ENCODE assay signal across 9 cellular contexts in the genomic region with DNA sequence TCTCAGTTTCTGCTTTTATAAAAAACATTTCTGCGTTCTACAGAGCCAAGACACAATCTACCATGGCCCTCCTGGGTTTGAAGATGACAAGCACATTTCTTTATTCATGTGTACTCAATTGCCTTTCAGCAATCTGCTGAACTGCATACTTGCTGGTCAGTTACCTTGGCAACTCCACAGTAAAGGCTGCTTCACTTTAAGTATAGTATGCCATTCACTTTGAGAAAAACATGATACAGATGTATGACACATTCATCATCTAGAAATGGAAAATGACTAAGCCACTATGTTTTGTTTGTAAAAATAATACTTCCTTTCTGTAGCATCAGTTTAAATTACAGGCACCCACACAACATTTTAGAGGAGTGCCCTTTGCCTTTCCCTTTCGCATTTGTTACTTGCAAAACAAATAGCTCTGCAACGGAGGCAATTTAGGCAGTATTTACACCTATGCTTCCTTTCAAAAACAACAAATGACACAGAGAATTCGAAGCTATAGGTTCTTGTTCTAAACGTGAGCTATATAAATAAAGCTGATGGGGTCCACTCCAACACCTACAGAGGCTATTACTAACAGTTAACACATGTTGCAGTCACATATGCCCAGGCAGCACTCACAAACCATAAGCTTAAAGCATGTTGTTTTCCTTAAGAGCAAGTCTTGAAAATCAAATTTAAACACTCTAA. TPM values are rescaled to one million over a fixed set of nuclear protein-coding genes. Genes with fewer than 3 reads are reported as not detected.
A peak's percentile ranks its signal among the peaks of the same experiment; 100 is the strongest.
DNase-seq lines count a peak whose midpoint lies in the region; ATAC-seq and TF ChIP-seq lines count a peak whose summit lies in the region.
"Had no signal": no experiment of that assay in that cellular context is flagged by ENCODE, and none has a peak within 500 bp of the region (broad histone marks: within the 10 kb centered on the region; RNA-seq: fewer than 3 reads in every experiment).

No MANE protein-coding gene starts in this region.

- no peak for TF ChIP-seq EP300 in suprapubic skin (IDR thresholded peaks at IDR 0.05)

- no peaks in the 10 kb centered on the region for H3K27me3 ChIP-seq in adrenal gland
- no peaks in the 10 kb centered on the region for H3K27me3 ChIP-seq in suprapubic skin
- no peaks in the 10 kb centered on the region for H3K27me3 ChIP-seq in H7 (ENCODE audit: control insufficient read depth, insufficient read depth, low read length)

- no peak overlapping the region for H3K4me3 Mint-ChIP-seq in nephron

- H3K9me3 ChIP-seq in adrenal gland (replicated peaks in 1 of 3) = no peaks in the 10 kb centered on the region
- no peaks in the 10 kb centered on the region for H3K9me3 ChIP-seq in suprapubic skin

- H3K36me3 ChIP-seq in adrenal gland (replicated peaks in 1 of 2) (no peaks in the 10 kb centered on the region), suprapubic skin (no peaks in the 10 kb centered on the region), H7 (replicated peaks; ENCODE audit: control insufficient read depth, insufficient read depth, low read length) (no peaks in the 10 kb centered on the region)

- H3K27ac ChIP-seq in adrenal gland (peak overlapping the region in 4 of 5 donors; percentile 13 to 38 (median 19)), suprapubic skin (no peak overlapping the region)

- TF ChIP-seq CTCF in adrenal gland (IDR thresholded peaks at IDR 0.05) = no peak
- TF ChIP-seq CTCF in nephron (IDR thresholded peaks at IDR 0.05; ENCODE audit: unreplicated experiment in 3 of 3) = no peak
- TF ChIP-seq CTCF in suprapubic skin (IDR thresholded peaks at IDR 0.05) = no peak

- DNase-seq in adrenal gland = no peak
- no peak for DNase-seq in amygdala (lab: John Stamatoyannopoulos, UW)
- DNase-seq in suprapubic skin (ENCODE audit: low spot score in 2 of 2) = no peak
- no peak for DNase-seq in H7
- DNase-seq: activated CD4-positive, alpha-beta T cell treated with anti-CD3 and anti-CD28 coated beads, Interleukin-2, amount 50 U/mL, for 1 hour had no signal

- peaks cover 9 to 29% of the 10 kb centered on the region in 2 donors for H3K4me1 ChIP-seq in adrenal gland (replicated peaks in 1 of 2)
- H3K4me1 ChIP-seq in suprapubic skin = no peaks in the 10 kb centered on the region

- H3K9me3 Mint-ChIP-seq in nephron = no peaks in the 10 kb centered on the region

- no peak overlapping the region for H3K4me3 ChIP-seq in adrenal gland
- H3K4me3 ChIP-seq in suprapubic skin = no peak overlapping the region
- H3K4me3 ChIP-seq in H7 (ENCODE audit: insufficient read depth, low read depth, low read length) = no peak overlapping the region

- no peak for TF ChIP-seq POLR2A in adrenal gland (IDR thresholded peaks at IDR 0.05)
- no peak for TF ChIP-seq POLR2A in suprapubic skin (IDR thresholded peaks at IDR 0.05)

- intact Hi-C loops in adrenal gland (cut with DNase I) = no loop called here

- H3K27ac Mint-ChIP-seq in nephron = peak overlapping the region; percentile 67 to 70 (median 69)

- ATAC-seq in GM18519 (IDR thresholded peaks at IDR 0.05; ENCODE audit: low FRiP score, unreplicated experiment) = peak; percentile 70
- ATAC-seq in HG03432 (IDR thresholded peaks at IDR 0.05; ENCODE audit: unreplicated experiment) = peak; percentile 86
- no peak for ATAC-seq in HG03469 (IDR thresholded peaks at IDR 0.05; ENCODE audit: unreplicated experiment)

- 32 to 45% (median 35%) methylated on average over 5 of the region's 5 CpGs for WGBS in adrenal gland, 4 donors
- 55% methylated on average over 5 of the region's 5 CpGs for WGBS in suprapubic skin

- H3K36me3 Mint-ChIP-seq in nephron (ENCODE audit: low read depth) = peaks cover 8% of the 10 kb centered on the region

- H3K27me3 Mint-ChIP-seq in nephron (ENCODE audit: low read depth) = no peaks in the 10 kb centered on the region

- peaks cover 53% of the 10 kb centered on the region for H3K4me1 Mint-ChIP-seq in nephron

RNA-seq across cellular contexts. Expression of a gene that starts 23.5 kb away (rescaled TPM):
- total RNA-seq in adrenal gland = 100 to 1,000 TPM in 7 of 8 donors, 10 to 100 TPM in 1; 63.3 to 229 (median 164) TPM
- 100 to 1,000 TPM in 1 of 3 donors, 10 to 100 TPM in 2; 32.2 to 121 (median 43.1) TPM for polyA plus RNA-seq in adrenal gland
- 10 to 100 TPM in 2 of 4 donors, 1 to 10 TPM in 2; 6.3 to 20.0 (median 13.2) TPM for total RNA-seq in suprapubic skin
- 25.8 and 28.4 TPM in 2 replicates for total RNA-seq in H7 (2014; rRNA removed; shearing (Covaris generic))
